Comparison of ENCODE assay signal across 1 cellular context in genomic region chrX:72554448-72555140, GRCh38.
A peak's percentile ranks its signal among the peaks of the same experiment; 100 is the strongest.
TF ChIP-seq lines count a peak whose summit lies in the region.

No MANE protein-coding gene starts in this region.

TF ChIP-seq in HEK293, 187 proteins besides CTCF, POLR2A, EP300 and RAD21 (continued from another document and continues in another):
- TF ChIP-seq ZBTB26 (tag by site-specific recombination; optimal IDR thresholded peaks at IDR 0.05) (no peak), ZNF571 (tag by site-specific recombination; IDR thresholded peaks at IDR 0.05) (no peak), PRDM1 (tag by site-specific recombination; IDR thresholded peaks at IDR 0.05) (peak; percentile 70), GLI2 (tag by site-specific recombination; IDR thresholded peaks at IDR 0.05; ENCODE audit: borderline replicate concordance, low read depth) (no peak), SCRT1 (tag by site-specific recombination; IDR thresholded peaks at IDR 0.05; ENCODE audit: borderline replicate concordance) (peak; percentile 73; the same call in 1 of the 2 replicates), ZNF394 (tag by site-specific recombination; IDR thresholded peaks at IDR 0.05; ENCODE audit: borderline replicate concordance) (no peak), ZNF549 (tag by site-specific recombination; IDR thresholded peaks at IDR 0.05) (no peak), ZNF600 (tag by site-specific recombination; IDR thresholded peaks at IDR 0.05) (no peak), GFI1B (tag by site-specific recombination; IDR thresholded peaks at IDR 0.05) (no peak), ZNF354C (tag by site-specific recombination; IDR thresholded peaks at IDR 0.05; ENCODE audit: borderline replicate concordance, low read depth) (no peak), ZNF133 (tag by site-specific recombination; IDR thresholded peaks at IDR 0.05) (no peak), ATF2 (tag by site-specific recombination; IDR thresholded peaks at IDR 0.05; ENCODE audit: low read depth) (no peak), ZNF639 (tag by site-specific recombination; IDR thresholded peaks at IDR 0.05) (0 out of 2 replicates have a peak, but pooled peaks have one; percentile 54), AEBP2 (tag by site-specific recombination; IDR thresholded peaks at IDR 0.05; ENCODE audit: borderline replicate concordance) (no peak), ZFP37 (tag by site-specific recombination; IDR thresholded peaks at IDR 0.05) (no peak), ZNF792 (tag by site-specific recombination; IDR thresholded peaks at IDR 0.05) (no peak), ZSCAN16 (tag by site-specific recombination; IDR thresholded peaks at IDR 0.05) (no peak), TRIM28 (IDR thresholded peaks at IDR 0.05; ENCODE audit: borderline replicate concordance, low read length) (no peak), ZNF211 (tag by site-specific recombination; IDR thresholded peaks at IDR 0.05; ENCODE audit: low read depth) (no peak), ZBTB48 (tag by site-specific recombination; IDR thresholded peaks at IDR 0.05) (peak; percentile 90), ZNF529 (tag by site-specific recombination; IDR thresholded peaks at IDR 0.05; ENCODE audit: insufficient replicate concordance) (no peak), ZNF585B (tag by site-specific recombination; IDR thresholded peaks at IDR 0.05) (no peak), ZNF335 (tag by site-specific recombination; conservative IDR thresholded peaks at IDR 0.05) (peak; percentile 55), ZNF391 (tag by site-specific recombination; IDR thresholded peaks at IDR 0.05; ENCODE audit: borderline replicate concordance, low read depth) (no peak), SP7 (tag by site-specific recombination; IDR thresholded peaks at IDR 0.05) (peak; percentile 57; the same call in 1 of the 2 replicates), KLF7 (tag by site-specific recombination; IDR thresholded peaks at IDR 0.05; ENCODE audit: borderline replicate concordance) (0 out of 2 replicates have a peak, but pooled peaks have one; percentile 52), ZNF18 (tag by site-specific recombination; IDR thresholded peaks at IDR 0.05) (no peak), ZNF677 (tag by site-specific recombination; IDR thresholded peaks at IDR 0.05) (no peak), ZNF214 (tag by site-specific recombination; IDR thresholded peaks at IDR 0.05; ENCODE audit: borderline replicate concordance) (no peak), ZNF626 (tag by site-specific recombination; IDR thresholded peaks at IDR 0.05) (no peak), ZNF19 (tag by site-specific recombination; IDR thresholded peaks at IDR 0.05; ENCODE audit: low read depth) (no peak), SALL2 (tag by site-specific recombination; IDR thresholded peaks at IDR 0.05; ENCODE audit: borderline replicate concordance) (no peak), GLIS2 (tag by site-specific recombination; IDR thresholded peaks at IDR 0.05) (peak; percentile 88), ZNF76 (tag by site-specific recombination; IDR thresholded peaks at IDR 0.05; ENCODE audit: borderline replicate concordance, low read depth) (peak; percentile 60), PRDM6 (tag by site-specific recombination; IDR thresholded peaks at IDR 0.05) (no peak), ZNF747 (tag by site-specific recombination; IDR thresholded peaks at IDR 0.05) (no peak), ZNF146 (tag by site-specific recombination; IDR thresholded peaks at IDR 0.05) (no peak), ZNF521 (tag by site-specific recombination; IDR thresholded peaks at IDR 0.05) (no peak), ZNF174 (tag by site-specific recombination; IDR thresholded peaks at IDR 0.05) (no peak), ZNF843 (tag by site-specific recombination; IDR thresholded peaks at IDR 0.05) (no peak), ZNF548 (tag by site-specific recombination; IDR thresholded peaks at IDR 0.05) (no peak), ZNF530 (tag by site-specific recombination; IDR thresholded peaks at IDR 0.05; ENCODE audit: low read depth) (no peak), SCRT2 (tag by site-specific recombination; IDR thresholded peaks at IDR 0.05) (peak; percentile 91), ZNF292 (tag by site-specific recombination; IDR thresholded peaks at IDR 0.05; ENCODE audit: borderline replicate concordance, low read depth) (no peak)
- TF ChIP-seq, protein P1, sequence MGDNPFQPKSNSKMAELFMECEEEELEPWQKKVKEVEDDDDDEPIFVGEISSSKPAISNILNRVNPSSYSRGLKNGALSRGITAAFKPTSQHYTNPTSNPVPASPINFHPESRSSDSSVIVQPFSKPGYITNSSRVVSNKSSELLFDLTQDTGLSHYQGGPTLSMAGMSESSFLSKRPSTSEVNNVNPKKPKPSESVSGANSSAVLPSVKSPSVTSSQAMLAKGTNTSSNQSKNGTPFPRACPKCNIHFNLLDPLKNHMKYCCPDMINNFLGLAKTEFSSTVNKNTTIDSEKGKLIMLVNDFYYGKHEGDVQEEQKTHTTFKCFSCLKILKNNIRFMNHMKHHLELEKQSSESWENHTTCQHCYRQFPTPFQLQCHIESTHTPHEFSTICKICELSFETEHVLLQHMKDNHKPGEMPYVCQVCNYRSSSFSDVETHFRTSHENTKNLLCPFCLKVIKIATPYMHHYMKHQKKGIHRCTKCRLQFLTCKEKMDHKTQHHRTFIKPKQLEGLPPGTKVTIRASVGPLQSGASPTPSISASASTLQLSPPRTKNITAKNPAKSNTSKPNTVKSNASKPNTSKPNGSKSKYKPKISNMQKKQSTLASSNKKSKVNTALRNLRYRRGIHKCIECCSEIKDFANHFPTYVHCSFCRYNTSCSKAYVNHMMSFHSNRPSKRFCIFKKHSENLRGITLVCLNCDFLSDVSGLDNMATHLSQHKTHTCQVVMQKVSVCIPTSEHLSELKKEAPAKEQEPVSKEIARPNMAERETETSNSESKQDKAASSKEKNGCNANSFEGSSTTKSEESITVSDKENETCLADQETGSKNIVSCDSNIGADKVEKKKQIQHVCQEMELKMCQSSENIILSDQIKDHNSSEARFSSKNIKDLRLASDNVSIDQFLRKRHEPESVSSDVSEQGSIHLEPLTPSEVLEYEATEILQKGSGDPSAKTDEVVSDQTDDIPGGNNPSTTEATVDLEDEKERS (tag by site-specific recombination; IDR thresholded peaks at IDR 0.05) = no peak
- TF ChIP-seq, protein P2, sequence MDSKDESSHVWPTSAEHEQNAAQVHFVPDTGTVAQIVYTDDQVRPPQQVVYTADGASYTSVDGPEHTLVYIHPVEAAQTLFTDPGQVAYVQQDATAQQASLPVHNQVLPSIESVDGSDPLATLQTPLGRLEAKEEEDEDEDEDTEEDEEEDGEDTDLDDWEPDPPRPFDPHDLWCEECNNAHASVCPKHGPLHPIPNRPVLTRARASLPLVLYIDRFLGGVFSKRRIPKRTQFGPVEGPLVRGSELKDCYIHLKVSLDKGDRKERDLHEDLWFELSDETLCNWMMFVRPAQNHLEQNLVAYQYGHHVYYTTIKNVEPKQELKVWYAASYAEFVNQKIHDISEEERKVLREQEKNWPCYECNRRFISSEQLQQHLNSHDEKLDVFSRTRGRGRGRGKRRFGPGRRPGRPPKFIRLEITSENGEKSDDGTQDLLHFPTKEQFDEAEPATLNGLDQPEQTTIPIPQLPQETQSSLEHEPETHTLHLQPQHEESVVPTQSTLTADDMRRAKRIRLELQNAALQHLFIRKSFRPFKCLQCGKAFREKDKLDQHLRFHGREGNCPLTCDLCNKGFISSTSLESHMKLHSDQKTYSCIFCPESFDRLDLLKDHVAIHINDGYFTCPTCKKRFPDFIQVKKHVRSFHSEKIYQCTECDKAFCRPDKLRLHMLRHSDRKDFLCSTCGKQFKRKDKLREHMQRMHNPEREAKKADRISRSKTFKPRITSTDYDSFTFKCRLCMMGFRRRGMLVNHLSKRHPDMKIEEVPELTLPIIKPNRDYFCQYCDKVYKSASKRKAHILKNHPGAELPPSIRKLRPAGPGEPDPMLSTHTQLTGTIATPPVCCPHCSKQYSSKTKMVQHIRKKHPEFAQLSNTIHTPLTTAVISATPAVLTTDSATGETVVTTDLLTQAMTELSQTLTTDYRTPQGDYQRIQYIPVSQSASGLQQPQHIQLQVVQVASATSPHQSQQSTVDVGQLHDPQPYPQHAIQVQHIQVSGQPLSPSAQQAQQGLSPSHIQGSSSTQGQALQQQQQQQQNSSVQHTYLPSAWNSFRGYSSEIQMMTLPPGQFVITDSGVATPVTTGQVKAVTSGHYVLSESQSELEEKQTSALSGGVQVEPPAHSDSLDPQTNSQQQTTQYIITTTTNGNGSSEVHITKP (tag by site-specific recombination; IDR thresholded peaks at IDR 0.05) = peak; percentile 54
- TF ChIP-seq, protein P3, sequence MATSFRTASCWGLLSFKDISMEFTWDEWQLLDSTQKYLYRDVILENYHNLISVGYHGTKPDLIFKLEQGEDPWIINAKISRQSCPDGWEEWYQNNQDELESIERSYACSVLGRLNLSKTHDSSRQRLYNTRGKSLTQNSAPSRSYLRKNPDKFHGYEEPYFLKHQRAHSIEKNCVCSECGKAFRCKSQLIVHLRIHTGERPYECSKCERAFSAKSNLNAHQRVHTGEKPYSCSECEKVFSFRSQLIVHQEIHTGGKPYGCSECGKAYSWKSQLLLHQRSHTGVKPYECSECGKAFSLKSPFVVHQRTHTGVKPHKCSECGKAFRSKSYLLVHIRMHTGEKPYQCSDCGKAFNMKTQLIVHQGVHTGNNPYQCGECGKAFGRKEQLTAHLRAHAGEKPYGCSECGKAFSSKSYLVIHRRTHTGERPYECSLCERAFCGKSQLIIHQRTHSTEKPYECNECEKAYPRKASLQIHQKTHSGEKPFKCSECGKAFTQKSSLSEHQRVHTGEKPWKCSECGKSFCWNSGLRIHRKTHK (tag by site-specific recombination; IDR thresholded peaks at IDR 0.05) = no peak
